Comparison of ENCODE assay signal across 8 cellular contexts in the genomic region with DNA sequence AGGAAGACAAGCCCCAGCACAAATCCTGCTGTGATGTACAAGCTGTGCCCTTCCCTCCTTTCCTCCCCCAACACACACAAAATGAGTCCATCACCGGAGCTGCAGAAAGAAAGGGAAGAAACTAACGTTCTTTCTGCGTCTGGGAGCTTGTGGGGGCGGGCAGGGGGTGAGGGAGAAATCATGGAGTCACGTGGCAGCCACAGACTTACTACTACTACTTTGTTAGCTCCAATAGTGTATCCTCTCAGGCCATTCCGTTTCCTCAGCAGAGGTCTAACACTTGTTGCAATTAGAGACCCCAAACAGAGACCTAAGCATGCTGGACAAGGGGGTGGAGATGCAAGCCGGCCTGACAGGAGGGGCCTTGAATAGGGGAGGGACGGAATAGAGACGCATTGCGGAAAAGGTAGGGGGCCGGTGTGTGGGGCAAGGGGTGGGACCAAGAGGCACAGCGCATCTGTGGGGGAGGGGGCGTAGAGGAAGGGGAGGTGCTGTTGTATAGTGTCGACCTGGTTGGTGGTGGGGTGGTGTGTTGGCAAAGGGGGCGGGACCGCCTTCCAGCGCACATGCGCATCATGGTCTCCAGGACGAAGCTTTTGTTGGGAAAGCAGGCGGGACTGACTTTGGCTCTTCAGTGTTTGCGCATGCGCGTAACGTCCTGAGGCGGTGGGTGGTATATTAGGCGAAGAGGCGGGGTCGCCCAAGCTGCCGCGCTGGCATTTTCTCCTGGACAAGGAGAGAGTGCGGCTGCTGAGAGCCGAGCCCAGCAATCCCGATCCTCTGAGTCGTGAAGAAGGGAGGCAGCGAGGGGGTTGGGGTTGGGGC. TPM values are rescaled to one million over a fixed set of nuclear protein-coding genes. Genes with fewer than 3 reads are reported as not detected.
A peak's percentile ranks its signal among the peaks of the same experiment; 100 is the strongest.
DNase-seq lines count a peak whose midpoint lies in the region; ATAC-seq, FAIRE-seq and TF ChIP-seq lines count a peak whose summit lies in the region.

A gene with protein sequence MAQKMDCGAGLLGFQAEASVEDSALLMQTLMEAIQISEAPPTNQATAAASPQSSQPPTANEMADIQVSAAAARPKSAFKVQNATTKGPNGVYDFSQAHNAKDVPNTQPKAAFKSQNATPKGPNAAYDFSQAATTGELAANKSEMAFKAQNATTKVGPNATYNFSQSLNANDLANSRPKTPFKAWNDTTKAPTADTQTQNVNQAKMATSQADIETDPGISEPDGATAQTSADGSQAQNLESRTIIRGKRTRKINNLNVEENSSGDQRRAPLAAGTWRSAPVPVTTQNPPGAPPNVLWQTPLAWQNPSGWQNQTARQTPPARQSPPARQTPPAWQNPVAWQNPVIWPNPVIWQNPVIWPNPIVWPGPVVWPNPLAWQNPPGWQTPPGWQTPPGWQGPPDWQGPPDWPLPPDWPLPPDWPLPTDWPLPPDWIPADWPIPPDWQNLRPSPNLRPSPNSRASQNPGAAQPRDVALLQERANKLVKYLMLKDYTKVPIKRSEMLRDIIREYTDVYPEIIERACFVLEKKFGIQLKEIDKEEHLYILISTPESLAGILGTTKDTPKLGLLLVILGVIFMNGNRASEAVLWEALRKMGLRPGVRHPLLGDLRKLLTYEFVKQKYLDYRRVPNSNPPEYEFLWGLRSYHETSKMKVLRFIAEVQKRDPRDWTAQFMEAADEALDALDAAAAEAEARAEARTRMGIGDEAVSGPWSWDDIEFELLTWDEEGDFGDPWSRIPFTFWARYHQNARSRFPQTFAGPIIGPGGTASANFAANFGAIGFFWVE (plus strand): TSS at position 703 of the 825 bp plus-strand sequence. CDS start 682 bp downstream, outside the sequence.

- H3K27ac Mint-ChIP-seq in activated CD4-positive, alpha-beta T cell treated with anti-CD3 and anti-CD28 coated beads for 36 hours, result peak within 1 kb of the TSS; percentile 83
- H3K27ac Mint-ChIP-seq in chondrocyte (ENCODE audit: unreplicated experiment), result peak within 1 kb of the TSS; percentile 96

- H3K9ac ChIP-seq in kidney (ENCODE audit: low read length in 2 of 2), result peak within 1 kb of the TSS; percentile 32 to 77

- FAIRE-seq in kidney (lab: Jason Lieb, UNC), result peak; percentile 30

- peak within 1 kb of the TSS; percentile 43 to 47 for H3K27ac ChIP-seq in kidney (ENCODE audit: low read depth in 2 of 2, low read length in 2 of 2)

- no peaks in the 10 kb centered on the region for H3K9me3 ChIP-seq in kidney (ENCODE audit: control insufficient read depth in 1 of 2, low read length in 2 of 2)

- H3K36me3 Mint-ChIP-seq in activated CD4-positive, alpha-beta T cell treated with anti-CD3 and anti-CD28 coated beads for 36 hours (ENCODE audit: low read depth), result peaks cover 9% of the 10 kb centered on the region
- H3K36me3 Mint-ChIP-seq in chondrocyte (ENCODE audit: low read depth), result peaks cover 20% of the 10 kb centered on the region

- CTCF ChIA-PET in activated CD4-positive, alpha-beta T cell treated with anti-CD3 and anti-CD28 coated beads for 36 hours (lab: Charles Lee), result interaction anchor here (0.6 kb wide), 1 partner anchor 731 kb away, joined by 4 read pairs; no protein-coding TSS in a partner anchor

- peak within 1 kb of the TSS; percentile 92 for H3K4me3 Mint-ChIP-seq in activated CD4-positive, alpha-beta T cell treated with anti-CD3 and anti-CD28 coated beads for 36 hours
- peak within 1 kb of the TSS; percentile 99 for H3K4me3 Mint-ChIP-seq in chondrocyte (ENCODE audit: unreplicated experiment)

- peak; percentile 47 to 55 for DNase-seq in NCI-H187 (lab: John Stamatoyannopoulos, UW)
- no peak for DNase-seq in NCI-H187 treated with DMSO at 0.1 percent for 48 hours (lab: John Stamatoyannopoulos, UW)
- peak; percentile 84 for DNase-seq in NCI-H2196 (lab: John Stamatoyannopoulos, UW; ENCODE audit: unreplicated experiment)
- peak; percentile 90 for DNase-seq in activated CD4-positive, alpha-beta T cell treated with anti-CD3 and anti-CD28 coated beads for 36 hours
- peak; percentile 97 for DNase-seq in chondrocyte (ENCODE audit: low spot score)
- peak; percentile 95 for DNase-seq in kidney
- DNase-seq in stimulated activated CD4-positive, alpha-beta T cell treated with anti-CD3 and anti-CD28 coated beads, Interleukin-15, amount 100 ng/mL, for 24 hours, result peak; percentile 86

- ATAC-seq in HG03039 (IDR thresholded peaks at IDR 0.05; ENCODE audit: unreplicated experiment), result peak; percentile 66
- peak; percentile 97 for ATAC-seq in activated CD4-positive, alpha-beta T cell treated with anti-CD3 and anti-CD28 coated beads for 36 hours

- TF ChIP-seq CTCF in chondrocyte (IDR thresholded peaks at IDR 0.05) (no peak), kidney (IDR thresholded peaks at IDR 0.05; ENCODE audit: borderline replicate concordance, extremely low read depth, insufficient read depth) (no peak)

- H3K9me3 Mint-ChIP-seq in activated CD4-positive, alpha-beta T cell treated with anti-CD3 and anti-CD28 coated beads for 36 hours (ENCODE audit: low read depth), result no peaks in the 10 kb centered on the region
- H3K9me3 Mint-ChIP-seq in chondrocyte (ENCODE audit: low read depth), result no peaks in the 10 kb centered on the region

- POLR2A ChIA-PET in activated CD4-positive, alpha-beta T cell treated with anti-CD3 and anti-CD28 coated beads for 36 hours (lab: Charles Lee), result interaction anchor here (0.6 kb wide), 1 partner anchor 98 kb away, joined by 3 read pairs; no protein-coding TSS in a partner anchor

- intact Hi-C loops in activated CD4-positive, alpha-beta T cell treated with anti-CD3 and anti-CD28 coated beads for 36 hours (cut with DNase I, micrococcal nuclease), result loop anchor here in 1 of 2 experiments (2.0 to 10.0 kb wide), 3 partner anchors 90 to 1104 kb away; a partner anchor contains a TSS
- intact Hi-C loops in kidney (cut with DNase I), result no loop called here

- H3K4me1 ChIP-seq in kidney (ENCODE audit: control insufficient read depth in 1 of 2, insufficient read depth in 1 of 2, low read depth in 1 of 2, low read length in 2 of 2), result peaks cover 0 to 4% of the 10 kb centered on the region in 2 donors

- H3K4me3 ChIP-seq in kidney (ENCODE audit: low read length in 2 of 2), result peak within 1 kb of the TSS; percentile 79 to 80

- H3K27me3 Mint-ChIP-seq in activated CD4-positive, alpha-beta T cell treated with anti-CD3 and anti-CD28 coated beads for 36 hours, result no peaks in the 10 kb centered on the region
- H3K27me3 Mint-ChIP-seq in chondrocyte (ENCODE audit: low read depth), result no peaks in the 10 kb centered on the region

- peaks cover 19% of the 10 kb centered on the region for H3K4me1 Mint-ChIP-seq in activated CD4-positive, alpha-beta T cell treated with anti-CD3 and anti-CD28 coated beads for 36 hours
- peaks cover 46% of the 10 kb centered on the region for H3K4me1 Mint-ChIP-seq in chondrocyte (ENCODE audit: low read depth)

- peaks cover 0 to 3% of the 10 kb centered on the region in 2 donors for H3K36me3 ChIP-seq in kidney (ENCODE audit: control insufficient read depth in 1 of 2, insufficient read depth in 2 of 2, low read length in 2 of 2)

RNA-seq across cellular contexts. Expression of the gene that starts here (rescaled TPM):
- 10 to 100 TPM; 46.8 to 55.4 TPM for total RNA-seq in activated CD4-positive, alpha-beta T cell treated with anti-CD3 and anti-CD28 coated beads for 36 hours
- 470 to 669 TPM (median 477 TPM) in 3 replicates for total RNA-seq in chondrocyte
- 104 TPM for total RNA-seq in kidney
- polyA plus RNA-seq in kidney (ENCODE audit: insufficient read depth, low read depth, low replicate concordance), result 104 TPM
